In the genomic region with DNA sequence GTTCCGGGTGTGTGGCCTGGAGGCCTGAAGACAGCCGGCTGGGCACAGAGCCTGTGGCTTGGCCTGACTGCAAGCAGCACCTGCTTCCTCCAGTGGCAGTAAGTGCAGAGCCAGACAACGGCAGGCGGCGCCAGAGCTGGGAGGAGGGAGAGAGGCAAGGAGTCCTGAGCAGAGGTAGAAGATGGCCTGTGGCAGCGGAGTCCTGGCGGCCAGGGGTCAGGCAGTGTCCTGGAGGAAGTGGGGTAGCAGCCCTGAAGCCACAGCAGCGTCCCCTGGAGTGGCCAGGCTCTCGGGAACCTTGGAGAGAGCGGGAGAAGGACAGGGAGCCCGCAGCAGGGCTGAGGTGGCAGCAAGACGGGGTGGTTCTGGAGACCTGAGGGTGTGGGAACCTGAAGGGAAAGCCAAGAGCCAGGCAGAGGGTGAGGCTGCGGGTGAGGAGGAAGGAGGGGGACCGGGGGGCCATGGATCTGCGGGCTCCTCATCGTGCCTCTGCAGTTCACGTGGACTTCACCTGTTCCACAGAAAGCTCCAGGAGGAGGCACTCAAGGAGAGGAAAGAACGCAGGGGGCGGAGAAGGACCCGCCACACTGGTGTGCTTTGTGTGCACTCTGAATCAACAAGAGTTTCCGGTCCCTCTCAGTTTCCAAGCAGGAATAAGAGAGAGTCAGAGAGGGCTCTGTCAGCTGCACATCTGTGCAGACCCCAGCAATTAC, we compare ENCODE assay signal across 1 cellular context.
TF ChIP-seq lines count a peak whose summit lies in the region.

No MANE protein-coding gene starts in this region.

TF ChIP-seq in SK-N-SH treated with all-trans-retinoic acid at 6 μM for 48 hours, 23 proteins besides CTCF, POLR2A, EP300 and RAD21 (continued from another document):
- TF ChIP-seq, protein P1, sequence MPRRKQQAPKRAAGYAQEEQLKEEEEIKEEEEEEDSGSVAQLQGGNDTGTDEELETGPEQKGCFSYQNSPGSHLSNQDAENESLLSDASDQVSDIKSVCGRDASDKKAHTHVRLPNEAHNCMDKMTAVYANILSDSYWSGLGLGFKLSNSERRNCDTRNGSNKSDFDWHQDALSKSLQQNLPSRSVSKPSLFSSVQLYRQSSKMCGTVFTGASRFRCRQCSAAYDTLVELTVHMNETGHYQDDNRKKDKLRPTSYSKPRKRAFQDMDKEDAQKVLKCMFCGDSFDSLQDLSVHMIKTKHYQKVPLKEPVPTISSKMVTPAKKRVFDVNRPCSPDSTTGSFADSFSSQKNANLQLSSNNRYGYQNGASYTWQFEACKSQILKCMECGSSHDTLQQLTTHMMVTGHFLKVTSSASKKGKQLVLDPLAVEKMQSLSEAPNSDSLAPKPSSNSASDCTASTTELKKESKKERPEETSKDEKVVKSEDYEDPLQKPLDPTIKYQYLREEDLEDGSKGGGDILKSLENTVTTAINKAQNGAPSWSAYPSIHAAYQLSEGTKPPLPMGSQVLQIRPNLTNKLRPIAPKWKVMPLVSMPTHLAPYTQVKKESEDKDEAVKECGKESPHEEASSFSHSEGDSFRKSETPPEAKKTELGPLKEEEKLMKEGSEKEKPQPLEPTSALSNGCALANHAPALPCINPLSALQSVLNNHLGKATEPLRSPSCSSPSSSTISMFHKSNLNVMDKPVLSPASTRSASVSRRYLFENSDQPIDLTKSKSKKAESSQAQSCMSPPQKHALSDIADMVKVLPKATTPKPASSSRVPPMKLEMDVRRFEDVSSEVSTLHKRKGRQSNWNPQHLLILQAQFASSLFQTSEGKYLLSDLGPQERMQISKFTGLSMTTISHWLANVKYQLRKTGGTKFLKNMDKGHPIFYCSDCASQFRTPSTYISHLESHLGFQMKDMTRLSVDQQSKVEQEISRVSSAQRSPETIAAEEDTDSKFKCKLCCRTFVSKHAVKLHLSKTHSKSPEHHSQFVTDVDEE (CRISPR knock-in tag; IDR thresholded peaks at IDR 0.05) = no peak
- TF ChIP-seq ZNF565 (CRISPR knock-in tag; conservative IDR thresholded peaks at IDR 0.05; ENCODE audit: low read depth) (no peak), ZNF70 (CRISPR knock-in tag; IDR thresholded peaks at IDR 0.05) (no peak)
- TF ChIP-seq, protein P2, sequence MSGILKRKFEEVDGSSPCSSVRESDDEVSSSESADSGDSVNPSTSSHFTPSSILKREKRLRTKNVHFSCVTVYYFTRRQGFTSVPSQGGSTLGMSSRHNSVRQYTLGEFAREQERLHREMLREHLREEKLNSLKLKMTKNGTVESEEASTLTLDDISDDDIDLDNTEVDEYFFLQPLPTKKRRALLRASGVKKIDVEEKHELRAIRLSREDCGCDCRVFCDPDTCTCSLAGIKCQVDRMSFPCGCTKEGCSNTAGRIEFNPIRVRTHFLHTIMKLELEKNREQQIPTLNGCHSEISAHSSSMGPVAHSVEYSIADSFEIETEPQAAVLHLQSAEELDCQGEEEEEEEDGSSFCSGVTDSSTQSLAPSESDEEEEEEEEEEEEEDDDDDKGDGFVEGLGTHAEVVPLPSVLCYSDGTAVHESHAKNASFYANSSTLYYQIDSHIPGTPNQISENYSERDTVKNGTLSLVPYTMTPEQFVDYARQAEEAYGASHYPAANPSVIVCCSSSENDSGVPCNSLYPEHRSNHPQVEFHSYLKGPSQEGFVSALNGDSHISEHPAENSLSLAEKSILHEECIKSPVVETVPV (CRISPR knock-in tag; IDR thresholded peaks at IDR 0.05) = no peak
